Comparison of ENCODE assay signal across 18 cellular contexts in genomic region chr11:111606986-111607385, GRCh38. TPM values are rescaled to one million over a fixed set of nuclear protein-coding genes. Genes with fewer than 3 reads are reported as not detected.
DNase-seq lines count a peak whose midpoint lies in the region; ATAC-seq and TF ChIP-seq lines count a peak whose summit lies in the region.
"Had no signal": no experiment of that assay in that cellular context is flagged by ENCODE, and none has a peak within 500 bp of the region (broad histone marks: within the 10 kb centered on the region; RNA-seq: fewer than 3 reads in every experiment).

No MANE protein-coding gene starts in this region.

- intact Hi-C loops in ovary (cut with DNase I) = loop anchor here in 1 of 4 donors (10.0 kb wide), 1 partner anchor 128 kb away; no protein-coding TSS in a partner anchor

- no peak for TF ChIP-seq EP300 in ovary (IDR thresholded peaks at IDR 0.05)

- H3K9ac ChIP-seq in skeletal muscle satellite cell (ENCODE audit: low read depth, low read length) = no peak overlapping the region

- no peaks in the 10 kb centered on the region for H3K9me3 ChIP-seq in skeletal muscle satellite cell (replicated peaks; ENCODE audit: low read length)
- H3K9me3 ChIP-seq in ovary = no peaks in the 10 kb centered on the region
- H3K9me3 ChIP-seq: Peyer's patch had no signal

- no peak overlapping the region for H3K27ac ChIP-seq in ovary
- H3K27ac ChIP-seq: Peyer's patch had no signal

- no peaks in the 10 kb centered on the region for H3K36me3 ChIP-seq in skeletal muscle satellite cell (ENCODE audit: insufficient read depth, low read length)
- H3K36me3 ChIP-seq in ovary = no peaks in the 10 kb centered on the region
- H3K36me3 ChIP-seq: Peyer's patch had no signal

- peak; percentile 25 for DNase-seq in GM03348 (ENCODE audit: low spot score)
- peak; percentile 57 for DNase-seq in NCI-H226
- peak; percentile 45 for DNase-seq in fibroblast of villous mesenchyme (ENCODE audit: low read depth)
- DNase-seq in ovary = no peak
- DNase-seq: ACHN; CD4-positive, alpha-beta T cell; DMS79; GF-D8; MV-4-11; NCI-H1417 treated with DMSO at 0.1 percent for 48 hours; NCI-H2029 treated with DMSO at 0.1 percent for 48 hours; NCI-H524; Peyer's patch; Right ventricle myocardium superior had no signal

- H3K4me3 ChIP-seq in fibroblast of villous mesenchyme (ENCODE audit: low read depth, low read length) = no peak overlapping the region
- H3K4me3 ChIP-seq in skeletal muscle satellite cell (ENCODE audit: low read length) = no peak overlapping the region
- no peak overlapping the region for H3K4me3 ChIP-seq in ovary
- H3K4me3 ChIP-seq: Peyer's patch had no signal

- ATAC-seq in HG03571 (IDR thresholded peaks at IDR 0.05; ENCODE audit: unreplicated experiment) = no peak
- ATAC-seq in GM18907 (IDR thresholded peaks at IDR 0.05; ENCODE audit: unreplicated experiment) = no peak
- no peak for ATAC-seq in HG02571 (IDR thresholded peaks at IDR 0.05; ENCODE audit: unreplicated experiment)

- H3K27me3 ChIP-seq in skeletal muscle satellite cell (ENCODE audit: control insufficient read depth, insufficient read depth, low read length) (no peaks in the 10 kb centered on the region), ovary (no peaks in the 10 kb centered on the region)
- H3K27me3 ChIP-seq: Peyer's patch had no signal

- no peak for TF ChIP-seq POLR2A in ovary (IDR thresholded peaks at IDR 0.05)

- TF ChIP-seq CTCF in fibroblast of villous mesenchyme (IDR thresholded peaks at IDR 0.05; ENCODE audit: insufficient read depth, low read depth, low read length) (no peak), ovary (IDR thresholded peaks at IDR 0.05) (no peak)

- H3K4me2 ChIP-seq in skeletal muscle satellite cell (ENCODE audit: low read length) = peak overlapping the region; percentile 18

- H3K4me1 ChIP-seq in skeletal muscle satellite cell (ENCODE audit: control insufficient read depth, insufficient read depth, low read length) (peaks cover 16% of the 10 kb centered on the region), ovary (ENCODE audit: insufficient read depth) (peaks cover 4% of the 10 kb centered on the region)

RNA-seq across cellular contexts. Expression of gene SIK2, which starts 4.7 kb away (rescaled TPM):
- total RNA-seq in fibroblast of villous mesenchyme (8.1 and 16.0 TPM in 2 replicates), ovary (10 to 100 TPM; 16.0 to 50.5 (median 27.4) TPM)
- 8.4 and 8.5 TPM in 2 replicates for total RNA-seq in skeletal muscle satellite cell (2012; rRNA removed)
- polyA plus RNA-seq in ovary = 10 to 100 TPM; 13.7 to 26.8 TPM

Comparison
In these comparisons a context has a peak if more than half of its experiments do, and no peak if none do; other contexts are left out.
1. DNase-seq: peak in GM03348 (single experiment), NCI-H226 (single experiment) and fibroblast of villous mesenchyme (single experiment); none in ovary (0 of 5).